ENCODE assay signal across 8 cellular contexts in the genomic region with DNA sequence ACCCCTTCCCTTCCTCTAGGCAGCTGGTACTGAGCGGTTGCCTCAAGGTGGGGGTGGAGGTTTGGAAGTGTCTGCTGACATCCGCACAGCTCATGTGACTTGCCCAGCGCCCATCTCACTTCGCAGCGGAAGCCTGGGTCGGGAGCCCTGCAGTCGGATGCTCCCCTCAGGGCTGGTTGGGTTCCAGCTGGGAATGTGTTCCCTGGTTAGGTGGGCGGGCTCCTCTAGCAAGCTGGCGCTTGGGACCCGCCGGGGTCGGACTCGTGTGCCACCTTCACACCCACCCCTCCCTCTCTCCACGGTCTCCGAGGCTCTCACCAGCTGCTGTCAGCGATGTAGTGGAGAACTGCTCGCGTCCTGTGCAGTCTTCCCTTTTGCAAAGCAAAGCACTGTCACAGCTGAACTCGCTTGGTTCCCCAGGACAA. TPM values are rescaled to one million over a fixed set of nuclear protein-coding genes. Genes with fewer than 3 reads are reported as not detected.
A peak's percentile ranks its signal among the peaks of the same experiment; 100 is the strongest.
DNase-seq lines count a peak whose midpoint lies in the region; ATAC-seq and TF ChIP-seq lines count a peak whose summit lies in the region.

No MANE protein-coding gene starts in this region.

- H3K36me3 Mint-ChIP-seq in T-cell = no peaks in the 10 kb centered on the region

- TF ChIP-seq CTCF in epithelial cell of proximal tubule (conservative IDR thresholded peaks at IDR 0.05; ENCODE audit: low read depth, low read length) = no peak

- H3K27ac Mint-ChIP-seq in T-cell = peak overlapping the region; percentile 61 to 85

- peaks cover 67 to 73% (median 68%) of the 10 kb centered on the region in 3 donors for H3K4me1 Mint-ChIP-seq in T-cell

- peak; percentile 55 for DNase-seq in GM19238 (ENCODE audit: insufficient read length, low spot score)
- DNase-seq in T-cell = peak in 33 of 34 experiments; percentile 15 to 68 (median 44)
- DNase-seq in epithelial cell of proximal tubule (ENCODE audit: low read depth) = no peak
- DNase-seq in retina = peak; percentile 61
- DNase-seq in RPMI8226 = no peak
- DNase-seq in SK-N-DZ (ENCODE audit: low spot score) = no peak
- no peak for DNase-seq in DMS114 treated with DMSO at 0.1 percent for 48 hours (lab: John Stamatoyannopoulos, UW; ENCODE audit: unreplicated experiment)
- DNase-seq in DMS53 (lab: John Stamatoyannopoulos, UW) = no peak

- H3K4me3 ChIP-seq in epithelial cell of proximal tubule (ENCODE audit: low read depth, low read length) = peak overlapping the region; percentile 28

- H3K9me3 Mint-ChIP-seq in T-cell = no peaks in the 10 kb centered on the region

- ATAC-seq in T-cell (replicated peaks in 1 of 4) = peak; percentile 80 to 95 (median 88)

- H3K27me3 Mint-ChIP-seq in T-cell = no peaks in the 10 kb centered on the region

- H3K4me3 Mint-ChIP-seq in T-cell = peak overlapping the region; percentile 66 to 70 (median 69)

- POLR2A ChIA-PET in T-cell (lab: Charles Lee) = no interaction called here

- CTCF ChIA-PET in T-cell (lab: Charles Lee) = interaction anchor here in 1 of 2 donors (0.9 to 2.6 kb wide), 5 partner anchors 11 to 87 kb away, joined by 3 to 16 read pairs (median 3); partner anchors contain the start of gene PPP1R37

RNA-seq across cellular contexts. Expression of gene PPP1R37, which starts 10.2 kb away (rescaled TPM):
- total RNA-seq in T-cell (10 to 100 TPM; 17.2 to 35.2 (median 30.4) TPM), epithelial cell of proximal tubule (42.5 and 64.0 TPM in 2 replicates)
- polyA plus RNA-seq in SK-N-DZ (2014; cell fraction: cytosol; rRNA removed) = 22.6 and 24.6 TPM in 2 replicates
- polyA plus RNA-seq in SK-N-DZ (2014; cell fraction: nucleus; rRNA removed) = 87.5 and 92.9 TPM in 2 replicates

RNA-seq across cellular contexts. Expression of gene GEMIN7, which starts 24.2 kb away (rescaled TPM):
- total RNA-seq in T-cell (10 to 100 TPM in 4 of 5 donors, 1 to 10 TPM in 1; 4.0 to 23.1 (median 22.7) TPM), epithelial cell of proximal tubule (38.2 and 58.2 TPM in 2 replicates)
- 38.4 and 53.2 TPM in 2 replicates for polyA plus RNA-seq in SK-N-DZ (2014; cell fraction: cytosol; rRNA removed)
- 35.6 and 41.8 TPM in 2 replicates for polyA plus RNA-seq in SK-N-DZ (2014; cell fraction: nucleus; rRNA removed)

RNA-seq across cellular contexts. Expression of gene ZNF296, which starts 26.9 kb away (rescaled TPM):
- 1 to 10 TPM; 1.4 to 4.3 (median 3.5) TPM for total RNA-seq in T-cell
- 1.7 and 3.0 TPM in 2 replicates for total RNA-seq in epithelial cell of proximal tubule
- 0.08 and 1.2 TPM in 2 replicates for polyA plus RNA-seq in SK-N-DZ (2014; cell fraction: cytosol; rRNA removed)
- polyA plus RNA-seq in SK-N-DZ (2014; cell fraction: nucleus; rRNA removed) = 1.1 and 1.8 TPM in 2 replicates

RNA-seq across cellular contexts. Expression of gene NKPD1, which starts 57.6 kb away (rescaled TPM):
- total RNA-seq in T-cell (1 to 10 TPM in 4 of 5 donors, under 1 TPM in 1; 0.95 to 1.3 (median 1.2) TPM), epithelial cell of proximal tubule (0.29 TPM in 1 of 2 replicates, not detected in the other)
- polyA plus RNA-seq in SK-N-DZ (2014; cell fraction: cytosol; rRNA removed) = 0.09 TPM in 1 of 2 replicates, not detected in the other
- 0.71 and 0.88 TPM in 2 replicates for polyA plus RNA-seq in SK-N-DZ (2014; cell fraction: nucleus; rRNA removed)

Comparison
In these comparisons a context has a peak if more than half of its experiments do, and no peak if none do; other contexts are left out.
1. DNase-seq: peak in GM19238 (single experiment), T-cell (33 of 34) and retina (single experiment); none in epithelial cell of proximal tubule (single experiment), RPMI8226 (single experiment), SK-N-DZ (single experiment), DMS114 treated with DMSO at 0.1 percent for 48 hours (single experiment) and DMS53 (single experiment).